In the genomic region with DNA sequence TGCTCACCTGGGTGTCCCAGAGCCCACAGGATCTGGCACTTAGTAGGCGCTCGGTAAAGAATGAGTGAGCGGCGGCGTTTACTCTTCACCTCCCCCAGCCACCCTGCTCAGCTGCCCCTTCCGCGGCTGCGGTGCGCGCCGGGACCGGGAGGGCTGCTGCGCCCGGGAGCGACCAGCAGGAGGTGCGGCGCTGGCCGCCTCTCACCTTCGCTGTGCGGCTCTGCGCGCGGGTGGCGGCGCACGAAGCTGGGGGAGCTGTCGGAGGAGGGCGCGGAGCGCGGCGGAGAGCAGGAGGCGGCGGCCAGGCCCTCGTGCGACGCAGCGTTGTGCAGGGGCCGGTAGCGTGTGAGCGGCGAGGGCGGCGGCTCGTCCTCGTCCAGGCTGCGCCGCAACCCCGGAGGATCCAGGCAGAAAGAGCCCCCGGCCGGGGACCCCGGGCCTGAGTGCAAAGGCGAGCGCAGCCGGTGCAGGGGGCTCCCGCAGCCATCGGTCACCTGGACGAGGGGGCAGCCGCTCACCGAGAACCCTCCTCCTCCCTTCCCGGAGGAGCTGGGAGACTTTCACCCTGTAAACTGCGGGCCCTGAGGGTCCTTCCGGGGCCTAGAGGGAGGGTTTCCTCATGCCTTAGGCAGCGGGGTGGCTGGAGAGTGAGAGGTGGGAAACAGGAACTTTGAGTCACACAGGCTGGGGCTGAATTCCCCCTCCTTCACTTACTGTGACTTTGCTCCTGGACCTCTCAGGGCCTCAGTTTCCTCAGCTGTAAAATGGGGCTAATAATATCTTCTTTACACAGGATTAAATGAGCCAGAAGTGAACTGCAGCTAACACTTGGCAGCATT, we compare ENCODE assay signal across 8 cellular contexts. TPM values are rescaled to one million over a fixed set of nuclear protein-coding genes. Genes with fewer than 3 reads are reported as not detected.
DNase-seq lines count a peak whose midpoint lies in the region; ATAC-seq and TF ChIP-seq lines count a peak whose summit lies in the region.

No MANE protein-coding gene starts in this region.

- H3K9me3 ChIP-seq in ovary = no peaks in the 10 kb centered on the region

- ATAC-seq in HG03196 (IDR thresholded peaks at IDR 0.05; ENCODE audit: unreplicated experiment) = no peak

- peaks cover 8% of the 10 kb centered on the region for H3K4me1 ChIP-seq in ovary (ENCODE audit: insufficient read depth)

- 6 to 13% (median 7%) methylated on average over 63 to 64 of the region's 64 CpGs for WGBS in ovary, 3 donors

- intact Hi-C loops in ovary (cut with DNase I) = loop anchor here in 1 of 4 donors (10.0 kb wide), 2 partner anchors 47 to 177 kb away; a partner anchor contains a TSS

- H3K36me3 ChIP-seq in ovary = no peaks in the 10 kb centered on the region

- H3K27me3 ChIP-seq in ovary = no peaks in the 10 kb centered on the region

- peak; percentile 52 for TF ChIP-seq CTCF in GM10266 (IDR thresholded peaks at IDR 0.05; ENCODE audit: control insufficient read depth, insufficient read depth, low read depth, missing control alignments)
- TF ChIP-seq CTCF in fibroblast of mammary gland (conservative IDR thresholded peaks at IDR 0.05; ENCODE audit: control insufficient read depth, insufficient read depth, low read depth, low read length) = no peak
- TF ChIP-seq CTCF in ovary (IDR thresholded peaks at IDR 0.05) = peak; percentile 38 to 86 (median 79)

- H3K4me3 ChIP-seq in fibroblast of mammary gland (ENCODE audit: control insufficient read depth, low read depth, low read length) = no peak overlapping the region
- no peak overlapping the region for H3K4me3 ChIP-seq in ovary

- TF ChIP-seq EP300 in ovary (IDR thresholded peaks at IDR 0.05) = no peak

- TF ChIP-seq POLR2A in ovary (IDR thresholded peaks at IDR 0.05) = no peak

- peak; percentile 73 for DNase-seq in GM10266 (ENCODE audit: extremely low spot score)
- DNase-seq in NCI-H2107 treated with DMSO at 0.1 percent for 48 hours (lab: John Stamatoyannopoulos, UW; ENCODE audit: unreplicated experiment) = peak; percentile 26
- peak; percentile 71 to 79 for DNase-seq in activated T-cell treated with anti-CD3 and anti-CD28 coated beads, Interleukin-2, amount 50 U/mL, for 48 hours
- DNase-seq in fibroblast of mammary gland (ENCODE audit: low read depth) = peak; percentile 48
- DNase-seq in ovary = peak; percentile 63 to 83 (median 74)
- DNase-seq in epidermal melanocyte (ENCODE audit: insufficient read length, low spot score) = no peak
- DNase-seq in SW 1271 (lab: John Stamatoyannopoulos, UW) = no peak

- no peak overlapping the region for H3K27ac ChIP-seq in ovary

RNA-seq across cellular contexts. Expression of a gene that starts 12.5 kb away (rescaled TPM):
- 1 to 10 TPM in 5 of 7 donors, under 1 TPM in 2; 0.36 to 4.9 (median 1.7) TPM for total RNA-seq in ovary
- polyA plus RNA-seq in ovary = 1 to 10 TPM in 1 of 2 donors, under 1 TPM in 1; 0.77 to 2.2 TPM

RNA-seq across cellular contexts. Expression of a gene that starts 22.3 kb away (rescaled TPM):
- 10 to 100 TPM; 36.5 to 83.2 (median 54.7) TPM for total RNA-seq in ovary
- polyA plus RNA-seq in ovary = 10 to 100 TPM; 51.2 to 82.7 TPM

RNA-seq across cellular contexts. Expression of a gene that starts 33.1 kb away (rescaled TPM):
- 100 to 1,000 TPM in 1 of 7 donors, 10 to 100 TPM in 6; 14.8 to 109 (median 75.4) TPM for total RNA-seq in ovary
- 10 to 100 TPM; 17.8 to 33.0 TPM for polyA plus RNA-seq in ovary

RNA-seq across cellular contexts. Expression of a gene that starts 48.4 kb away (rescaled TPM):
- total RNA-seq in ovary = 1 to 10 TPM in 5 of 7 donors, under 1 TPM in 2; 0.48 to 3.4 (median 1.2) TPM
- polyA plus RNA-seq in ovary = 1 to 10 TPM; 2.2 to 3.4 TPM

Comparison
In these comparisons a context has a peak if more than half of its experiments do, and no peak if none do; other contexts are left out.
1. DNase-seq: peak in GM10266 (single experiment), NCI-H2107 treated with DMSO at 0.1 percent for 48 hours (single experiment), activated T-cell treated with anti-CD3 and anti-CD28 coated beads, Interleukin-2, amount 50 U/mL, for 48 hours (2 of 2), fibroblast of mammary gland (single experiment) and ovary (5 of 5); none in epidermal melanocyte (single experiment) and SW 1271 (0 of 2).